ENCODE assay signal across 17 cellular contexts in the genomic region with DNA sequence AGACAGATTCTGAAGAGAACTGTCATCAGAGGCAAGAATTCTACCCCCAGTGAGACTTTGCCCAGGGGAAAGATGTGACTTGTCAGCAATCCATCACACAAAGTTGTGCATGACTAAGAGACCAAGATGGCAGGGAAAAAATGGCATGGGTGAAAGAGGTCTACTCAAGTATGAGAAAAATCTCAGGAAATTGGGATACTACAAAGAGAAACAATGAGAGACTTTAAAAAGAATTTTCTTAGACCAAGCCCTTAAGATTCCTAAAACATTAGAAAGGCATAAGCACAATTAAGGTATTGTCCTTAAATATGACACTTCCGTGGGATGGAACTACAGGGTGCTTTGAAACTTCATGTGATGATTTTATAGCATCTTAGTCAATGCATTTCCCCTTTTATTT. TPM values are rescaled to one million over a fixed set of nuclear protein-coding genes. Genes with fewer than 3 reads are reported as not detected.
A peak's percentile ranks its signal among the peaks of the same experiment; 100 is the strongest.
DNase-seq lines count a peak whose midpoint lies in the region; ATAC-seq and TF ChIP-seq lines count a peak whose summit lies in the region.
"Had no signal": no experiment of that assay in that cellular context is flagged by ENCODE, and none has a peak within 500 bp of the region (broad histone marks: within the 10 kb centered on the region; RNA-seq: fewer than 3 reads in every experiment).

No MANE protein-coding gene starts in this region.

- H3K4me2 ChIP-seq in hepatocyte: no peak overlapping the region
- H3K4me2 ChIP-seq: KMS-11 had no signal

- H3K79me2 ChIP-seq in hepatocyte: no peaks in the 10 kb centered on the region

- H3K4me3 ChIP-seq in RWPE2 (ENCODE audit: severe bottlenecking) (no peak overlapping the region), fibroblast of pulmonary artery (replicated peaks; ENCODE audit: low read depth, low read length) (no peak overlapping the region), hepatocyte (no peak overlapping the region)
- H3K4me3 ChIP-seq: spleen had no signal

- no peaks in the 10 kb centered on the region for H3K9me2 ChIP-seq in hepatocyte (replicated peaks; ENCODE audit: insufficient read depth)

- H3K27ac ChIP-seq in RWPE2 (ENCODE audit: poor library complexity, severe bottlenecking): peak overlapping the region; percentile 26
- no peak overlapping the region for H3K27ac ChIP-seq in hepatocyte
- H3K27ac ChIP-seq: KMS-11, spleen had no signal

- ATAC-seq in RWPE2 (ENCODE audit: low read depth): peak; percentile 29; the same call in 2 of the 3 replicates
- ATAC-seq in GM19324 (IDR thresholded peaks at IDR 0.05; ENCODE audit: low FRiP score, unreplicated experiment): no peak
- no peak for ATAC-seq in left lobe of liver
- ATAC-seq in HG03457 (IDR thresholded peaks at IDR 0.05; ENCODE audit: unreplicated experiment): no peak
- ATAC-seq: activated T-cell treated with anti-CD3 and anti-CD28 coated beads, Interleukin-2, amount 50 U/mL, for 4 hours; Panc1 had no signal

- H4K20me1 ChIP-seq in hepatocyte (ENCODE audit: insufficient read depth, poor library complexity, severe bottlenecking): no peaks in the 10 kb centered on the region

- no peaks in the 10 kb centered on the region for H3K9me3 ChIP-seq in RWPE2 (ENCODE audit: severe bottlenecking)
- H3K9me3 ChIP-seq in hepatocyte (ENCODE audit: low read depth): no peaks in the 10 kb centered on the region

- no peak for TF ChIP-seq CTCF in RWPE2 (IDR thresholded peaks at IDR 0.05; ENCODE audit: poor library complexity, severe bottlenecking)
- no peak for TF ChIP-seq CTCF in fibroblast of pulmonary artery (IDR thresholded peaks at IDR 0.05; ENCODE audit: low read length, missing control alignments)
- TF ChIP-seq CTCF in hepatocyte (IDR thresholded peaks at IDR 0.05; ENCODE audit: poor library complexity): no peak

- DNase-seq in GM04504 (ENCODE audit: low read depth) (peak; percentile 20), RWPE2 (ENCODE audit: low spot score) (no peak), fibroblast of pulmonary artery (ENCODE audit: low read depth) (peak; percentile 12), left lobe of liver (ENCODE audit: low spot score) (no peak), hepatocyte (ENCODE audit: low spot score) (no peak)
- DNase-seq: activated CD4-positive, alpha-beta memory T cell treated with anti-CD3 and anti-CD28 coated beads, Interleukin-2, amount 10 ng/mL, durations not matched to agents 7 days and 5 days; activated T-cell treated with anti-CD3 and anti-CD28 coated beads, Interleukin-2, amount 50 U/mL, for 4 hours; dermis blood vessel endothelial cell; DND-41; immature natural killer cell; NCI-H1105 treated with DMSO at 0.1 percent for 48 hours; NCI-H774; spleen had no signal

- H3K4me1 ChIP-seq in RWPE2 (ENCODE audit: insufficient read depth, poor library complexity, severe bottlenecking): peaks cover 3% of the 10 kb centered on the region
- H3K4me1 ChIP-seq in hepatocyte (ENCODE audit: insufficient read depth): no peaks in the 10 kb centered on the region
- H3K4me1 ChIP-seq: spleen had no signal

- no peaks in the 10 kb centered on the region for H3K36me3 ChIP-seq in RWPE2 (ENCODE audit: low read depth)
- no peaks in the 10 kb centered on the region for H3K36me3 ChIP-seq in hepatocyte (replicated peaks; ENCODE audit: insufficient read depth, low read depth)
- H3K36me3 ChIP-seq: spleen had no signal

- H3K27me3 ChIP-seq in RWPE2 (ENCODE audit: insufficient read depth, poor library complexity, severe bottlenecking) (no peaks in the 10 kb centered on the region), hepatocyte (no peaks in the 10 kb centered on the region)
- H3K27me3 ChIP-seq: spleen had no signal

- 63% methylated on average over 1 of the region's 1 CpG for WGBS in hepatocyte (ENCODE audit: low lambda C conversion rate, missing lambda C conversion rate)

- no peak overlapping the region for H2AFZ ChIP-seq in hepatocyte

RNA-seq across cellular contexts. Expression of gene PDE1C, which starts 45.6 kb away (rescaled TPM):
- total RNA-seq in left lobe of liver: 0.03 TPM
- 3.3 and 5.0 TPM in 2 replicates for total RNA-seq in hepatocyte
- polyA plus RNA-seq in hepatocyte: 1.8 and 2.7 TPM in 2 replicates
- total RNA-seq: activated CD4-positive, alpha-beta memory T cell treated with anti-CD3 and anti-CD28 coated beads, Interleukin-2, amount 10 ng/mL, durations not matched to agents 7 days and 5 days; activated T-cell treated with anti-CD3 and anti-CD28 coated beads, Interleukin-2, amount 50 U/mL, for 4 hours had no signal

Comparison
In these comparisons a context has a peak if more than half of its experiments do, and no peak if none do; other contexts are left out.
1. DNase-seq: peak in GM04504 (single experiment) and fibroblast of pulmonary artery (single experiment); none in RWPE2 (single experiment), left lobe of liver (single experiment) and hepatocyte (single experiment).